In the genomic region with DNA sequence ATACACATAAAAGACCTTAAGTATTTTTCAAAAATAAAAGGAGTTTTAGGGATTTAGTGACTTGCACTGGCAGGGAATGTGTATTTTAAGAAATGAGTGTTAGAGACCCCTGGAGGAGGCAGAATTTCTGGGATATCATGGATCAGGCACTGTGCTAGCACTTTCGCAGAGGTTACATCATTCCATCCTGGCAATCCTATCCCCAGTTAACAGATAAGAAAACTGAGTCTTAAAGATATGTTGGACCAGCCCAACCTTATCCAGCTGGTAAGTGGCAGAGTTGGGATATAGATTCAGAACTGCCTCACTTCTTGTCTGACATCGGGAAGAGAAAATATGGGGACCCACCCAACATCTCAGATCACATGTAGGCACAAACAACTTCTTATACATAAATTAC, we compare ENCODE assay signal across 18 cellular contexts.
A peak's percentile ranks its signal among the peaks of the same experiment; 100 is the strongest.
DNase-seq lines count a peak whose midpoint lies in the region; ATAC-seq and TF ChIP-seq lines count a peak whose summit lies in the region.
"Had no signal": no experiment of that assay in that cellular context is flagged by ENCODE, and none has a peak within 500 bp of the region (broad histone marks: within the 10 kb centered on the region; RNA-seq: fewer than 3 reads in every experiment).

No MANE protein-coding gene starts in this region.

- WGBS in hepatocyte (ENCODE audit: low lambda C conversion rate, missing lambda C conversion rate): 90% methylated on average over 2 of the region's 2 CpGs
- 96% methylated on average over 2 of the region's 2 CpGs for WGBS in prostate gland

- no peaks in the 10 kb centered on the region for H3K79me2 ChIP-seq in hepatocyte

- DNase-seq in right atrium auricular region (ENCODE audit: low spot score) (peak; percentile 5), Right ventricle myocardium superior (no peak), hepatocyte (ENCODE audit: low spot score) (no peak), osteocyte (ENCODE audit: extremely low spot score, unreplicated experiment) (peak; percentile 10), upper lobe of right lung (no peak), NCI-H146 treated with DMSO at 0.1 percent for 48 hours (lab: John Stamatoyannopoulos, UW; ENCODE audit: unreplicated experiment) (no peak), prostate gland (ENCODE audit: low spot score) (no peak)
- DNase-seq: Calu3; CD8-positive, alpha-beta memory T cell; DMS153; Karpas-422; NCI-H187; NCI-H446; NCI-H526; Peyer's patch had no signal

- no peaks in the 10 kb centered on the region for H3K36me3 ChIP-seq in right atrium auricular region
- no peaks in the 10 kb centered on the region for H3K36me3 ChIP-seq in hepatocyte (replicated peaks; ENCODE audit: insufficient read depth, low read depth)
- H3K36me3 ChIP-seq in upper lobe of right lung: no peaks in the 10 kb centered on the region
- H3K36me3 ChIP-seq in prostate gland: no peaks in the 10 kb centered on the region
- H3K36me3 ChIP-seq: Peyer's patch had no signal

- no peaks in the 10 kb centered on the region for H4K20me1 ChIP-seq in hepatocyte (ENCODE audit: insufficient read depth, poor library complexity, severe bottlenecking)

- no peaks in the 10 kb centered on the region for H3K27me3 ChIP-seq in right atrium auricular region
- H3K27me3 ChIP-seq in hepatocyte: no peaks in the 10 kb centered on the region
- H3K27me3 ChIP-seq in upper lobe of right lung: no peaks in the 10 kb centered on the region
- H3K27me3 ChIP-seq in prostate gland (replicated peaks; ENCODE audit: insufficient read depth): no peaks in the 10 kb centered on the region
- H3K27me3 ChIP-seq: Peyer's patch had no signal

- no peaks in the 10 kb centered on the region for H3K27me3 Mint-ChIP-seq in osteocyte (ENCODE audit: unreplicated experiment)
- H3K27me3 Mint-ChIP-seq: IgD-negative memory B cell had no signal

- intact Hi-C loops in Right ventricle myocardium superior (cut with DNase I) (loop anchor here (10.0 kb wide), 1 partner anchor 72 kb away; no protein-coding TSS in a partner anchor), upper lobe of right lung (cut with DNase I) (no loop called here), prostate gland (cut with DNase I) (no loop called here)

- TF ChIP-seq CTCF in right atrium auricular region (IDR thresholded peaks at IDR 0.05): no peak
- no peak for TF ChIP-seq CTCF in hepatocyte (IDR thresholded peaks at IDR 0.05; ENCODE audit: poor library complexity)
- no peak for TF ChIP-seq CTCF in osteocyte (IDR thresholded peaks at IDR 0.05)
- no peak for TF ChIP-seq CTCF in upper lobe of right lung (IDR thresholded peaks at IDR 0.05)
- TF ChIP-seq CTCF in prostate gland (IDR thresholded peaks at IDR 0.05): no peak

- peaks cover 19% of the 10 kb centered on the region for H3K4me1 Mint-ChIP-seq in osteocyte (ENCODE audit: unreplicated experiment)
- H3K4me1 Mint-ChIP-seq: CD8-positive, alpha-beta memory T cell; IgD-negative memory B cell had no signal

- ATAC-seq in Right ventricle myocardium superior (ENCODE audit: poor library complexity): no peak
- ATAC-seq in upper lobe of right lung: no peak
- ATAC-seq in GM18517 (IDR thresholded peaks at IDR 0.05; ENCODE audit: unreplicated experiment): no peak

- no peaks in the 10 kb centered on the region for H3K9me3 Mint-ChIP-seq in osteocyte (ENCODE audit: unreplicated experiment)
- H3K9me3 Mint-ChIP-seq: CD8-positive, alpha-beta memory T cell; IgD-negative memory B cell had no signal

- TF ChIP-seq POLR2A in prostate gland (IDR thresholded peaks at IDR 0.05): no peak

- H3K9me3 ChIP-seq in right atrium auricular region: no peaks in the 10 kb centered on the region
- no peaks in the 10 kb centered on the region for H3K9me3 ChIP-seq in hepatocyte (ENCODE audit: low read depth)
- H3K9me3 ChIP-seq in upper lobe of right lung: no peaks in the 10 kb centered on the region
- H3K9me3 ChIP-seq in prostate gland: no peaks in the 10 kb centered on the region
- H3K9me3 ChIP-seq: Peyer's patch had no signal

- H3K4me3 Mint-ChIP-seq in osteocyte (ENCODE audit: unreplicated experiment): no peak overlapping the region
- H3K4me3 Mint-ChIP-seq: CD8-positive, alpha-beta memory T cell; IgD-negative memory B cell had no signal

- peak overlapping the region; percentile 18 for H3K4me2 ChIP-seq in hepatocyte

- no peaks in the 10 kb centered on the region for H3K9me2 ChIP-seq in hepatocyte (replicated peaks; ENCODE audit: insufficient read depth)

- H3K27ac ChIP-seq in right atrium auricular region (peak overlapping the region; percentile 3 to 76), hepatocyte (peak overlapping the region; percentile 70), upper lobe of right lung (peak overlapping the region; percentile 55), prostate gland (no peak overlapping the region)
- H3K27ac ChIP-seq: C4-2B, Peyer's patch had no signal

- H3K4me3 ChIP-seq in right atrium auricular region (no peak overlapping the region), hepatocyte (no peak overlapping the region), upper lobe of right lung (no peak overlapping the region), prostate gland (no peak overlapping the region)
- H3K4me3 ChIP-seq: Peyer's patch had no signal

- H2AFZ ChIP-seq in hepatocyte: no peak overlapping the region

- peaks cover 3% of the 10 kb centered on the region for H3K36me3 Mint-ChIP-seq in osteocyte (ENCODE audit: unreplicated experiment)

- H3K4me1 ChIP-seq in right atrium auricular region: peaks cover 0 to 44% of the 10 kb centered on the region in 2 donors
- H3K4me1 ChIP-seq in hepatocyte (ENCODE audit: insufficient read depth): peaks cover 21% of the 10 kb centered on the region
- peaks cover 20% of the 10 kb centered on the region for H3K4me1 ChIP-seq in upper lobe of right lung
- H3K4me1 ChIP-seq in prostate gland (replicated peaks): peaks cover 9% of the 10 kb centered on the region
- H3K4me1 ChIP-seq: Peyer's patch had no signal

- no peak overlapping the region for H3K27ac Mint-ChIP-seq in osteocyte (ENCODE audit: unreplicated experiment)
- H3K27ac Mint-ChIP-seq: IgD-negative memory B cell had no signal

Comparison
In these comparisons a context has a peak if more than half of its experiments do, and no peak if none do; other contexts are left out.
1. DNase-seq: peak in right atrium auricular region (single experiment) and osteocyte (single experiment); none in Right ventricle myocardium superior (single experiment), hepatocyte (single experiment), upper lobe of right lung (single experiment), NCI-H146 treated with DMSO at 0.1 percent for 48 hours (single experiment) and prostate gland (single experiment).
2. H3K27ac ChIP-seq: peak in right atrium auricular region (2 of 2), hepatocyte (single experiment) and upper lobe of right lung (single experiment); none in prostate gland (0 of 2).